9 cellular contexts compared by ENCODE assay signal in the genomic region with DNA sequence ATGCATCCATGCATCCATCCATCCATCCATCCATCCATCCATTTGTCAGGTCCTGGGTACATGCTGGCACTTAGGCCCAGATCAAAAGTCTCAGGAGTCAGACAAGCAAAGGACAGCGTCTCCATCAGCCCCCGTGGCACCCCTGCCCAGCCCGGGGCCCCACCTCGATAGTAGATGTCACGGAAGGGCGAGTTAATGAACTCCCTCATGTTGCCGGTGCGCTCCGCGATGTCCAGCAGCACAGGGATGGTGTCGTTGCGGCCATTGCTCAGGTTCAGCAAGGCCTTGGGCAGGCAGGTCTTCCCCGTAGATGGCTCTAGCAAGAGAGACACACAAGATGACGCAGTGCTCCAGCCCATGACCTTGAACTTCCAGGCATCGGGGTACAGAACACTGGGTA. TPM values are rescaled to one million over a fixed set of nuclear protein-coding genes. Genes with fewer than 3 reads are reported as not detected.
"Had no signal": no experiment of that assay in that cellular context is flagged by ENCODE, and none has a peak within 500 bp of the region (broad histone marks: within the 10 kb centered on the region; RNA-seq: fewer than 3 reads in every experiment).

No MANE protein-coding gene starts in this region.

- FAIRE-seq: G401.6, GM12878, GM12891, GM12892, GM18507, GM19239 had no signal

- DNase-seq: GDM1, GF-D8 had no signal

- H3K4me3 ChIP-seq: GM12878 had no signal

- ATAC-seq: GM12878 had no signal

RNA-seq across cellular contexts. Expression of gene TRPV4, which starts 30.4 kb away (rescaled TPM):
- total RNA-seq: G401, GM12878 had no signal
- polyA plus RNA-seq: GM12878 had no signal
